In genomic region chr16:67183627-67184452, GRCh38 we compare ENCODE assay signal across 8 cellular contexts. TPM values are rescaled to one million over a fixed set of nuclear protein-coding genes. Genes with fewer than 3 reads are reported as not detected.
DNase-seq lines count a peak whose midpoint lies in the region; ATAC-seq, FAIRE-seq and TF ChIP-seq lines count a peak whose summit lies in the region.

Gene MATCAP1, minus strand, starts transcription at chr16:67183963. Its CDS starts 3,353 bp downstream, at chr16:67180610.

- TF ChIP-seq CTCF in RWPE1 (conservative IDR thresholded peaks at IDR 0.05; ENCODE audit: low read depth): no peak
- no peak for TF ChIP-seq CTCF in fibroblast of mammary gland (conservative IDR thresholded peaks at IDR 0.05; ENCODE audit: control insufficient read depth, insufficient read depth, low read depth, low read length)

- H3K27ac Mint-ChIP-seq in naive thymus-derived CD8-positive, alpha-beta T cell: peak within 1 kb of the TSS in 5 of 10 donors; percentile 15 to 89 (median 66)
- H3K27ac Mint-ChIP-seq in stimulated activated naive B cell treated with anti-CD40 and anti-IgM and Interleukin-4, amounts not matched to agents 10 μg/mL and 1 μg/mL and 100 μg/mL, for 72 hours: no peak within 1 kb of the TSS

- peak; percentile 91 to 95 for ATAC-seq in naive thymus-derived CD8-positive, alpha-beta T cell
- ATAC-seq in stimulated activated naive B cell treated with anti-CD40 and anti-IgM and Interleukin-4, amounts not matched to agents 10 μg/mL and 1 μg/mL and 100 μg/mL, for 72 hours (replicated peaks): peak; percentile 96 to 97

- peaks cover 10 to 16% (median 11%) of the 10 kb centered on the region in 4 donors for H3K4me1 Mint-ChIP-seq in naive thymus-derived CD8-positive, alpha-beta T cell
- H3K4me1 Mint-ChIP-seq in stimulated activated naive B cell treated with anti-CD40 and anti-IgM and Interleukin-4, amounts not matched to agents 10 μg/mL and 1 μg/mL and 100 μg/mL, for 72 hours: peaks cover 12 to 15% of the 10 kb centered on the region in 2 donors

- CTCF ChIA-PET in RWPE1 (lab: Yijun Ruan, JAX): interaction anchor here (0.5 to 2.0 kb wide), 7 partner anchors 14 to 967 kb away, joined by 3 to 9 read pairs (median 4); no protein-coding TSS in a partner anchor

- peak within 1 kb of the TSS; percentile 69 for H3K4me3 ChIP-seq in fibroblast of mammary gland (ENCODE audit: control insufficient read depth, low read depth, low read length)

- peak; percentile 99 for DNase-seq in EL
- peak; percentile 99 for DNase-seq in H54 (ENCODE audit: insufficient read length, low spot score)
- peak; percentile 97 for DNase-seq in LoVo (ENCODE audit: low spot score)
- peak; percentile 99 for DNase-seq in RWPE1 (ENCODE audit: low spot score)
- peak; percentile 75 to 86 for DNase-seq in activated T-helper 1 cell treated with anti-CD3 and anti-CD28 coated beads, Interleukin-2, amount 50 U/mL, for 16 hours (ENCODE audit: low read depth in 1 of 2, low spot score in 1 of 2)
- peak; percentile 98 for DNase-seq in fibroblast of mammary gland (ENCODE audit: low read depth)
- DNase-seq in naive thymus-derived CD8-positive, alpha-beta T cell: peak; percentile 82 to 97 (median 94)
- peak; percentile 91 for DNase-seq in stimulated activated naive B cell treated with anti-CD40 and anti-IgM and Interleukin-4, amounts not matched to agents 10 μg/mL and 1 μg/mL and 100 μg/mL, for 72 hours

- POLR2A ChIA-PET in RWPE1 (lab: Yijun Ruan, JAX; ENCODE audit: low non-redundant PET): no interaction called here
- POLR2A ChIA-PET in naive thymus-derived CD8-positive, alpha-beta T cell (lab: Charles Lee): interaction anchor here (0.6 to 2.5 kb wide), 6 partner anchors 9 to 156 kb away, joined by 3 to 15 read pairs (median 4); partner anchors contain the start of genes E2F4, FBXL8, FHOD1 and TRADD

- peak; percentile 51; the same call in 1 of the 2 replicates for TF ChIP-seq POLR2A in H54 (IDR thresholded peaks at IDR 0.05; ENCODE audit: low read depth, low read length)

- peak within 1 kb of the TSS; percentile 95 for H3K27ac ChIP-seq in RWPE1

- peak within 1 kb of the TSS in 6 of 10 donors; percentile 55 to 90 (median 80) for H3K4me3 Mint-ChIP-seq in naive thymus-derived CD8-positive, alpha-beta T cell
- H3K4me3 Mint-ChIP-seq in stimulated activated naive B cell treated with anti-CD40 and anti-IgM and Interleukin-4, amounts not matched to agents 10 μg/mL and 1 μg/mL and 100 μg/mL, for 72 hours: peak within 1 kb of the TSS in 1 of 2 donors; percentile 88

- no peaks in the 10 kb centered on the region for H3K36me3 Mint-ChIP-seq in naive thymus-derived CD8-positive, alpha-beta T cell
- H3K36me3 Mint-ChIP-seq in stimulated activated naive B cell treated with anti-CD40 and anti-IgM and Interleukin-4, amounts not matched to agents 10 μg/mL and 1 μg/mL and 100 μg/mL, for 72 hours: peaks cover 3% of the 10 kb centered on the region in 2 donors

- H3K27me3 Mint-ChIP-seq in naive thymus-derived CD8-positive, alpha-beta T cell: peaks cover 2 to 12% (median 7%) of the 10 kb centered on the region in 5 donors
- H3K27me3 Mint-ChIP-seq in stimulated activated naive B cell treated with anti-CD40 and anti-IgM and Interleukin-4, amounts not matched to agents 10 μg/mL and 1 μg/mL and 100 μg/mL, for 72 hours: peaks cover 15 to 28% of the 10 kb centered on the region in 2 donors

- H3K9me3 Mint-ChIP-seq in naive thymus-derived CD8-positive, alpha-beta T cell: no peaks in the 10 kb centered on the region
- no peaks in the 10 kb centered on the region for H3K9me3 Mint-ChIP-seq in stimulated activated naive B cell treated with anti-CD40 and anti-IgM and Interleukin-4, amounts not matched to agents 10 μg/mL and 1 μg/mL and 100 μg/mL, for 72 hours

- peak; percentile 73 for FAIRE-seq in H54 (lab: Jason Lieb, UNC)

RNA-seq across cellular contexts. Expression of gene MATCAP1, which starts in this region (rescaled TPM):
- total RNA-seq in naive thymus-derived CD8-positive, alpha-beta T cell: 1 to 10 TPM; 4.2 to 7.5 TPM
- under 1 TPM; 0.28 to 0.98 (median 0.75) TPM for polyA plus RNA-seq in naive thymus-derived CD8-positive, alpha-beta T cell

Comparison
In these comparisons a context has a peak if more than half of its experiments do, and no peak if none do; other contexts are left out.
1. Peak in every context shown above with its lines: DNase-seq, ATAC-seq, H3K4me3 ChIP-seq and H3K27ac ChIP-seq.